ENCODE assay signal across 16 cellular contexts in the genomic region with DNA sequence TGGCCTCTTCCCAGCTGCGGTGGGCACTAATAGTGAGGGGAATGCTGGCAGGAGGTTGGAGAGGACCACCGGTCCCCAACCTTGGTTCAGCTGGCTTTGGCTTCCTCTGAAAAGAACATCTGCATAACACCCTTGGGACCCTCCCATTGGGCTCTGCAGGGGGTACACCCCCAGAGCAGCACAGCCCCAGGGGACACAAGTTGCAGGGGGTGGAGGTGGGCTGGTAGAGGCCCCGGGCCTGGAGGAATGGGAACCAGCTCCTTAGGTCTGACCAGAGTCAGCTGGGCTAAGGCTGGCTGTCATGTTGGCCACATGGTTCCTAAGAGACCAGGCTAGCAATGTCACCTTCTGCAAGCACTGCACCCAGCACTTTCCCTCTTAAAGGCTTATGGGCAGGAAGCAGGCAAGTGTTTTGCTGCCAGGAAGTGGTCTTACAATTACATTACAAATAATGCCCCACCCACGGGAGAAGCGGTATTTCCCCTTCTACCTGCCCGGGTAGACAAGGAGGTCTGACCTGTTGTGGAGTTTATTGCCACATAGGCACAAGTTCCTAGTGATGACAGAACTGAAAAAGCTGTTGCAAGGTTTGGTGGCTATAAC. TPM values are rescaled to one million over a fixed set of nuclear protein-coding genes. Genes with fewer than 3 reads are reported as not detected.
A peak's percentile ranks its signal among the peaks of the same experiment; 100 is the strongest.
DNase-seq lines count a peak whose midpoint lies in the region; ATAC-seq, FAIRE-seq and TF ChIP-seq lines count a peak whose summit lies in the region.
"Had no signal": no experiment of that assay in that cellular context is flagged by ENCODE, and none has a peak within 500 bp of the region (broad histone marks: within the 10 kb centered on the region; RNA-seq: fewer than 3 reads in every experiment).

No MANE protein-coding gene starts in this region.

- H3K27me3 ChIP-seq in bronchial epithelial cell (ENCODE audit: control insufficient read depth, insufficient read depth, low read length): no peaks in the 10 kb centered on the region
- H3K27me3 ChIP-seq: esophagus squamous epithelium had no signal

- H3K4me3 ChIP-seq in bronchial epithelial cell (ENCODE audit: low read depth, low read length): no peak overlapping the region
- H3K4me3 ChIP-seq: esophagus squamous epithelium, thoracic aorta had no signal

- POLR2A ChIA-PET in activated CD4-positive, alpha-beta T cell treated with anti-CD3 and anti-CD28 coated beads for 36 hours (lab: Charles Lee): no interaction called here

- CTCF ChIA-PET in activated CD4-positive, alpha-beta T cell treated with anti-CD3 and anti-CD28 coated beads for 36 hours (lab: Charles Lee): interaction anchor here (1.3 to 1.5 kb wide), 2 partner anchors 12 to 15 kb away, joined by 3 to 5 read pairs; no protein-coding TSS in a partner anchor

- peaks cover 47% of the 10 kb centered on the region for H3K4me1 Mint-ChIP-seq in activated CD4-positive, alpha-beta T cell treated with anti-CD3 and anti-CD28 coated beads for 36 hours

- no peak for FAIRE-seq in bronchial epithelial cell (lab: Jason Lieb, UNC)
- no peak for FAIRE-seq in urothelium cell line (lab: Jason Lieb, UNC)
- FAIRE-seq: D721Med, HTR-8/SVneo had no signal

- TF ChIP-seq CTCF in bronchial epithelial cell (IDR thresholded peaks at IDR 0.05; ENCODE audit: insufficient read depth, low read length, severe bottlenecking): no peak

- peaks cover 2% of the 10 kb centered on the region for H3K36me3 Mint-ChIP-seq in activated CD4-positive, alpha-beta T cell treated with anti-CD3 and anti-CD28 coated beads for 36 hours (ENCODE audit: low read depth)

- no peak overlapping the region for H3K4me3 Mint-ChIP-seq in activated CD4-positive, alpha-beta T cell treated with anti-CD3 and anti-CD28 coated beads for 36 hours

- no peaks in the 10 kb centered on the region for H3K9me3 Mint-ChIP-seq in activated CD4-positive, alpha-beta T cell treated with anti-CD3 and anti-CD28 coated beads for 36 hours (ENCODE audit: low read depth)

- H3K27ac Mint-ChIP-seq in activated CD4-positive, alpha-beta T cell treated with anti-CD3 and anti-CD28 coated beads for 36 hours: no peak overlapping the region

- H3K36me3 ChIP-seq in bronchial epithelial cell (ENCODE audit: control insufficient read depth, insufficient read depth, low read length): no peaks in the 10 kb centered on the region
- H3K36me3 ChIP-seq: esophagus squamous epithelium had no signal

- peak; percentile 51 for DNase-seq in activated CD4-positive, alpha-beta T cell treated with anti-CD3 and anti-CD28 coated beads for 36 hours
- no peak for DNase-seq in activated CD4-positive, alpha-beta T cell treated with anti-CD3 and anti-CD28 coated beads, Interleukin-2, amount 50 U/mL, for 1 hour
- DNase-seq in NCI-H2029 (lab: John Stamatoyannopoulos, UW): peak; percentile 81
- peak; percentile 59 for DNase-seq in bronchial epithelial cell (ENCODE audit: low read depth)
- DNase-seq in stimulated activated CD4-positive, alpha-beta T cell treated with anti-CD3 and anti-CD28 coated beads, Interleukin-4, amount 100 ng/mL, for 24 hours: peak; percentile 32
- DNase-seq in urothelium cell line (ENCODE audit: low spot score): no peak
- DNase-seq in medulla oblongata (ENCODE audit: extremely low spot score): no peak
- DNase-seq: esophagus squamous epithelium, hippocampal formation, mammary epithelial cell, occipital lobe, SW 1271 had no signal

- peak; percentile 69 for ATAC-seq in activated CD4-positive, alpha-beta T cell treated with anti-CD3 and anti-CD28 coated beads for 36 hours
- no peak for ATAC-seq in HG03457 (IDR thresholded peaks at IDR 0.05; ENCODE audit: unreplicated experiment)

- no peaks in the 10 kb centered on the region for H3K27me3 Mint-ChIP-seq in activated CD4-positive, alpha-beta T cell treated with anti-CD3 and anti-CD28 coated beads for 36 hours

- intact Hi-C loops in activated CD4-positive, alpha-beta T cell treated with anti-CD3 and anti-CD28 coated beads for 36 hours (cut with DNase I, micrococcal nuclease): no loop called here

RNA-seq across cellular contexts. Expression of gene GCNT4, which starts 18.1 kb away (rescaled TPM):
- 1 to 10 TPM; 1.9 to 2.1 TPM for total RNA-seq in activated CD4-positive, alpha-beta T cell treated with anti-CD3 and anti-CD28 coated beads for 36 hours
- total RNA-seq in bronchial epithelial cell: 2.9 and 5.5 TPM in 2 replicates

Comparison
In these comparisons a context has a peak if more than half of its experiments do, and no peak if none do; other contexts are left out.
1. DNase-seq: peak in activated CD4-positive, alpha-beta T cell treated with anti-CD3 and anti-CD28 coated beads for 36 hours (single experiment), NCI-H2029 (single experiment), bronchial epithelial cell (single experiment) and stimulated activated CD4-positive, alpha-beta T cell treated with anti-CD3 and anti-CD28 coated beads, Interleukin-4, amount 100 ng/mL, for 24 hours (single experiment); none in activated CD4-positive, alpha-beta T cell treated with anti-CD3 and anti-CD28 coated beads, Interleukin-2, amount 50 U/mL, for 1 hour (single experiment), urothelium cell line (single experiment) and medulla oblongata (single experiment).